In the genomic region with DNA sequence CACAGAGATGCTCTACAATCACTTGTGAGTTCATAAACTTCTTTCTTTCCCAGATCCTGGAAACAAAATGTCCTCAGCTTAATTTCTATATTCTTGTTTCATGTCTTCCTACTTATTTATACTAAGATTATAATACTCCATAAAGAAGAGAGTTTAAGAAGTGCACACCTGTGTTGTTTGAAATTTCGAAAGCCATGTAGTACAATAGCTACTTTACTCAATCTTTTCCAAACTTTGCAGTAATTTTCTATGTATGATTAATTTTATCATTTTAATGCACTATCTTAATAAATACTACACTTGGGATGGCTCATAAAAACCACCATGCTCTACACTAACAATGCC, we compare ENCODE assay signal across 8 cellular contexts. TPM values are rescaled to one million over a fixed set of nuclear protein-coding genes. Genes with fewer than 3 reads are reported as not detected.
DNase-seq lines count a peak whose midpoint lies in the region; ATAC-seq and TF ChIP-seq lines count a peak whose summit lies in the region.

No MANE protein-coding gene starts in this region.

- H4K20me1 ChIP-seq in DOHH2 (ENCODE audit: control insufficient read depth, insufficient read depth, low read depth, low read length) (no peaks in the 10 kb centered on the region; the same call in 1 of the 2 replicates), KMS-11 (ENCODE audit: insufficient read depth) (no peaks in the 10 kb centered on the region)

- peaks cover 20% of the 10 kb centered on the region for H3K4me1 ChIP-seq in DOHH2 (ENCODE audit: control insufficient read depth, low read length)
- peaks cover 33% of the 10 kb centered on the region for H3K4me1 ChIP-seq in KMS-11 (ENCODE audit: low read depth, poor library complexity, severe bottlenecking)
- peaks cover 0 to 4% of the 10 kb centered on the region in 2 donors for H3K4me1 ChIP-seq in neuronal stem cell (ENCODE audit: control insufficient read depth in 2 of 2, insufficient read depth in 1 of 2, low read depth in 1 of 2, low read length in 2 of 2)

- H3K23ac ChIP-seq in neuronal stem cell (ENCODE audit: low read depth, low read length, poor library complexity), result no peak overlapping the region

- H3K18ac ChIP-seq in neuronal stem cell (ENCODE audit: low read length), result no peak overlapping the region

- H3K9ac ChIP-seq in KMS-11 (no peak overlapping the region; the same call in 1 of the 2 replicates), neuronal stem cell (ENCODE audit: low read depth, low read length, poor library complexity) (no peak overlapping the region)

- H2BK120ac ChIP-seq in neuronal stem cell (ENCODE audit: low read depth, low read length), result no peak overlapping the region

- DNase-seq in coronary artery (ENCODE audit: low spot score), result no peak
- DNase-seq in neuronal stem cell (ENCODE audit: low spot score), result no peak
- DNase-seq in foreskin melanocyte, result no peak
- no peak for DNase-seq in GDM1 (lab: John Stamatoyannopoulos, UW)
- DNase-seq in NCI-H1436 (lab: John Stamatoyannopoulos, UW), result no peak

- H3F3A ChIP-seq in DOHH2 (ENCODE audit: control insufficient read depth, insufficient read depth), result peaks cover 27% of the 10 kb centered on the region

- H3K27me3 ChIP-seq in DOHH2 (ENCODE audit: control insufficient read depth, low read length) (no peaks in the 10 kb centered on the region), KMS-11 (ENCODE audit: insufficient read depth, low read depth) (no peaks in the 10 kb centered on the region), neuronal stem cell (ENCODE audit: control insufficient read depth in 3 of 3, insufficient read depth in 3 of 3, low read depth in 1 of 3, low read length in 3 of 3) (no peaks in the 10 kb centered on the region)

- peaks cover 3% of the 10 kb centered on the region for H3K79me1 ChIP-seq in neuronal stem cell (ENCODE audit: low read depth, low read length)

- H2BK15ac ChIP-seq in neuronal stem cell (ENCODE audit: low read length), result no peak overlapping the region

- no peaks in the 10 kb centered on the region for H3K9me2 ChIP-seq in DOHH2 (replicated peaks; ENCODE audit: control insufficient read depth, low read length)

- no peak overlapping the region for H2AK5ac ChIP-seq in neuronal stem cell (ENCODE audit: low read depth, low read length)

- H3K27ac ChIP-seq in DOHH2 (ENCODE audit: low read depth, low read length) (no peak overlapping the region), KMS-11 (no peak overlapping the region), coronary artery (no peak overlapping the region), neuronal stem cell (replicated peaks; ENCODE audit: low read length) (no peak overlapping the region)

- H3K4me3 ChIP-seq in DOHH2 (ENCODE audit: low read length) (peak overlapping the region; percentile 100), KMS-11 (IDR thresholded peaks at IDR 0.05; ENCODE audit: insufficient read depth, low read depth, low read length) (no peak overlapping the region), coronary artery (peak overlapping the region; percentile 86), neuronal stem cell (ENCODE audit: low read length in 2 of 2) (peak overlapping the region in 1 of 2 donors; percentile 83)

- no peak overlapping the region for H2BK12ac ChIP-seq in neuronal stem cell (ENCODE audit: low read length)

- no peak overlapping the region for H2BK5ac ChIP-seq in neuronal stem cell (ENCODE audit: low read length)

- peaks cover 30% of the 10 kb centered on the region for H3K79me2 ChIP-seq in DOHH2 (ENCODE audit: control insufficient read depth, low read length)
- peaks cover 17% of the 10 kb centered on the region for H3K79me2 ChIP-seq in KMS-11 (ENCODE audit: insufficient read depth, low read depth)

- ATAC-seq in HG02642 (IDR thresholded peaks at IDR 0.05; ENCODE audit: poor library complexity, unreplicated experiment), result no peak

- H3K4ac ChIP-seq in neuronal stem cell (ENCODE audit: low read length), result no peak overlapping the region

- no peak overlapping the region for H3K14ac ChIP-seq in neuronal stem cell (ENCODE audit: low read length)

- H2AFZ ChIP-seq in KMS-11 (ENCODE audit: low read depth) (peak overlapping the region; percentile 51; the same call in 1 of the 2 replicates), neuronal stem cell (ENCODE audit: low read length) (peak overlapping the region; percentile 92)

- no peak overlapping the region for H4K91ac ChIP-seq in neuronal stem cell (ENCODE audit: low read depth, low read length, poor library complexity)

- no peak for TF ChIP-seq CTCF in DOHH2 (IDR thresholded peaks at IDR 0.05; ENCODE audit: low read depth, low read length, poor library complexity, severe bottlenecking)
- TF ChIP-seq CTCF in KMS-11 (conservative IDR thresholded peaks at IDR 0.05; ENCODE audit: low read depth, low read length), result no peak; the same call in 1 of the 2 replicates
- peak; percentile 9 for TF ChIP-seq CTCF in coronary artery (IDR thresholded peaks at IDR 0.05)

- H3K4me2 ChIP-seq in DOHH2 (ENCODE audit: low read length) (no peak overlapping the region), KMS-11 (no peak overlapping the region), neuronal stem cell (ENCODE audit: insufficient read depth, low read length, poor library complexity, severe bottlenecking) (no peak overlapping the region)

- H3K36me3 ChIP-seq in DOHH2 (ENCODE audit: control insufficient read depth, low read length) (peaks cover 9% of the 10 kb centered on the region), KMS-11 (ENCODE audit: insufficient read depth) (no peaks in the 10 kb centered on the region), neuronal stem cell (replicated peaks in 1 of 2; ENCODE audit: control insufficient read depth in 2 of 2, insufficient read depth in 2 of 2, low read length in 2 of 2) (peaks cover 0 to 9% of the 10 kb centered on the region in 2 donors)

- no peak overlapping the region for H4K8ac ChIP-seq in neuronal stem cell (ENCODE audit: low read depth, low read length)

- no CpG with 5 or more reads among the region's 1 CpG for WGBS in neuronal stem cell (ENCODE audit: extremely low coverage in 2 of 2, insufficient read length in 2 of 2, insufficient replicate concordance in 1 of 2), 2 donors

- H3K9me3 ChIP-seq in DOHH2 (ENCODE audit: control insufficient read depth, insufficient read depth, low read length), result no peaks in the 10 kb centered on the region
- H3K9me3 ChIP-seq in neuronal stem cell (replicated peaks in 1 of 2; ENCODE audit: control insufficient read depth in 2 of 2, insufficient read depth in 1 of 2, low read depth in 1 of 2, low read length in 2 of 2), result no peaks in the 10 kb centered on the region

RNA-seq across cellular contexts. Expression of a gene that starts 0.3 kb away (rescaled TPM):
- 13.0 TPM for polyA plus RNA-seq in neuronal stem cell (2013, experiment 1 of 2)
- polyA plus RNA-seq in neuronal stem cell (2013, experiment 2 of 2), result 13.8 TPM

RNA-seq across cellular contexts. Expression of a gene that starts 27.0 kb away (rescaled TPM):
- polyA plus RNA-seq in neuronal stem cell (2013, experiment 1 of 2), result 197 TPM
- 196 TPM for polyA plus RNA-seq in neuronal stem cell (2013, experiment 2 of 2)

RNA-seq across cellular contexts. Expression of a gene that starts 37.4 kb away (rescaled TPM):
- polyA plus RNA-seq in neuronal stem cell (2013, experiment 1 of 2), result 38.8 TPM
- polyA plus RNA-seq in neuronal stem cell (2013, experiment 2 of 2), result 38.2 TPM
